ENCODE assay signal across 31 cellular contexts in genomic region chrX:136325377-136325776, GRCh38. TPM values are rescaled to one million over a fixed set of nuclear protein-coding genes. Genes with fewer than 3 reads are reported as not detected.
"Had no signal": no experiment of that assay in that cellular context is flagged by ENCODE, and none has a peak within 500 bp of the region (broad histone marks: within the 10 kb centered on the region; RNA-seq: fewer than 3 reads in every experiment).

No MANE protein-coding gene starts in this region.

- H3K27ac ChIP-seq: brain microvascular endothelial cell, coronary artery, dorsolateral prefrontal cortex, ovary, right lobe of liver, skin epidermis, thoracic aorta, vagina had no signal

- H3K36me3 ChIP-seq: brain microvascular endothelial cell, ovary, right lobe of liver, thoracic aorta, vagina had no signal

- DNase-seq: activated B cell treated with CpG ODN at 0.5 μM for 24 hours; activated CD4-positive, alpha-beta T cell treated with anti-CD3 and anti-CD28 coated beads, Interleukin-2, amount 50 U/mL, for 1 hour; activated CD8-positive, alpha-beta T cell treated with anti-CD3 and anti-CD28 coated beads for 36 hours; activated gamma-delta T cell treated with Interleukin-2 at 50 U/mL for 16 hours; activated naive CD4-positive, alpha-beta T cell treated with anti-CD3 and anti-CD28 coated beads, Interleukin-2, amount 50 U/mL, for 16 hours; activated T-cell treated with anti-CD3 and anti-CD28 coated beads, Interleukin-2, amount 50 U/mL, for 4 hours; amniotic stem cell; brain microvascular endothelial cell; dorsolateral prefrontal cortex; effector memory CD8-positive, alpha-beta T cell; erythroblast; head of caudate nucleus; hippocampal formation; left colon; naive B cell; nephron progenitor cell; ovary; right lobe of liver; stimulated activated CD4-positive, alpha-beta T cell treated with anti-CD3 and anti-CD28 coated beads, Interleukin-12 subunit alpha, Interleukin-12 subunit beta, amount 100 ng/mL, for 4 hours; stimulated activated CD4-positive, alpha-beta T cell treated with anti-CD3 and anti-CD28 coated beads, Interleukin-4, amount 100 ng/mL, for 1 hour; stimulated activated naive CD8-positive, alpha-beta T cell treated with anti-CD3 and anti-CD28 coated beads, Interleukin-15, Interleukin-2, amounts not matched to agents 100 U/mL and 50 U/mL, for 24 hours; trophoblast cell had no signal

- H3K4me1 ChIP-seq: right lobe of liver, vagina had no signal

- H3K4me1 Mint-ChIP-seq: activated B cell treated with CpG ODN at 0.5 μM for 24 hours; activated T-helper 17 cell treated with anti-CD3 and anti-CD28 coated beads, Interleukin-2, amount 50 U/mL, for 72 hours; mesothelial cell of epicardium; naive B cell; nephron progenitor cell had no signal

- H3K4me3 ChIP-seq: coronary artery, dorsolateral prefrontal cortex, ovary, right lobe of liver, skin epidermis, thoracic aorta, vagina had no signal

- H3K9me3 ChIP-seq: ovary, right lobe of liver, thoracic aorta, vagina had no signal

- H3K27me3 Mint-ChIP-seq: activated B cell treated with CpG ODN at 0.5 μM for 24 hours; activated CD8-positive, alpha-beta T cell treated with anti-CD3 and anti-CD28 coated beads for 36 hours; activated T-helper 17 cell treated with anti-CD3 and anti-CD28 coated beads, Interleukin-2, amount 50 U/mL, for 72 hours; effector memory CD8-positive, alpha-beta T cell; naive B cell; progenitor cell of endocrine pancreas had no signal

- H3K27me3 ChIP-seq: brain microvascular endothelial cell, ovary, right lobe of liver, vagina had no signal

- H3K27ac Mint-ChIP-seq: activated B cell treated with CpG ODN at 0.5 μM for 24 hours; activated CD8-positive, alpha-beta T cell treated with anti-CD3 and anti-CD28 coated beads for 36 hours; activated T-helper 17 cell treated with anti-CD3 and anti-CD28 coated beads, Interleukin-2, amount 50 U/mL, for 72 hours; effector memory CD8-positive, alpha-beta T cell; mesothelial cell of epicardium; naive B cell; nephron progenitor cell; progenitor cell of endocrine pancreas had no signal

- ATAC-seq: activated CD8-positive, alpha-beta T cell treated with anti-CD3 and anti-CD28 coated beads for 36 hours; activated T-cell treated with anti-CD3 and anti-CD28 coated beads, Interleukin-2, amount 50 U/mL, for 4 hours; activated T-helper 17 cell treated with anti-CD3 and anti-CD28 coated beads, Interleukin-2, amount 50 U/mL, for 72 hours; effector memory CD8-positive, alpha-beta T cell; left colon; right lobe of liver; stimulated activated naive CD8-positive, alpha-beta T cell treated with anti-CD3 and anti-CD28 coated beads, Interleukin-15, Interleukin-2, amounts not matched to agents 100 U/mL and 50 U/mL, for 24 hours had no signal

- H3K36me3 Mint-ChIP-seq: mesothelial cell of epicardium, naive B cell had no signal

- H3K9me3 Mint-ChIP-seq: activated B cell treated with CpG ODN at 0.5 μM for 24 hours; activated CD8-positive, alpha-beta T cell treated with anti-CD3 and anti-CD28 coated beads for 36 hours; activated T-cell treated with anti-CD3 and anti-CD28 coated beads, Interleukin-2, amount 50 U/mL, for 4 hours; activated T-helper 17 cell treated with anti-CD3 and anti-CD28 coated beads, Interleukin-2, amount 50 U/mL, for 72 hours; effector memory CD8-positive, alpha-beta T cell; naive B cell had no signal

- H3K4me3 Mint-ChIP-seq: activated B cell treated with CpG ODN at 0.5 μM for 24 hours; activated CD8-positive, alpha-beta T cell treated with anti-CD3 and anti-CD28 coated beads for 36 hours; activated T-cell treated with anti-CD3 and anti-CD28 coated beads, Interleukin-2, amount 50 U/mL, for 4 hours; activated T-helper 17 cell treated with anti-CD3 and anti-CD28 coated beads, Interleukin-2, amount 50 U/mL, for 72 hours; effector memory CD8-positive, alpha-beta T cell; mesothelial cell of epicardium; naive B cell; nephron progenitor cell had no signal

RNA-seq across cellular contexts. Expression of gene ADGRG4, which starts 24.6 kb away (rescaled TPM):
- total RNA-seq: activated B cell treated with CpG ODN at 0.5 μM for 24 hours; activated CD8-positive, alpha-beta T cell treated with anti-CD3 and anti-CD28 coated beads for 36 hours; activated T-cell treated with anti-CD3 and anti-CD28 coated beads, Interleukin-2, amount 50 U/mL, for 4 hours; activated T-helper 17 cell treated with anti-CD3 and anti-CD28 coated beads, Interleukin-2, amount 50 U/mL, for 72 hours; cerebellum; liver; mesothelial cell of epicardium had no signal
